ENCODE assay signal across 9 cellular contexts in genomic region chr13:99657848-99658265, GRCh38. TPM values are rescaled to one million over a fixed set of nuclear protein-coding genes. Genes with fewer than 3 reads are reported as not detected.
DNase-seq lines count a peak whose midpoint lies in the region; ATAC-seq, FAIRE-seq and TF ChIP-seq lines count a peak whose summit lies in the region.
"Had no signal": no experiment of that assay in that cellular context is flagged by ENCODE, and none has a peak within 500 bp of the region (broad histone marks: within the 10 kb centered on the region; RNA-seq: fewer than 3 reads in every experiment).

No MANE protein-coding gene starts in this region.

- no peaks in the 10 kb centered on the region for H3K9me3 ChIP-seq in BLaER1

- TF ChIP-seq CTCF in bronchial epithelial cell (IDR thresholded peaks at IDR 0.05; ENCODE audit: insufficient read depth, low read length, severe bottlenecking): no peak

- H3K4me1 ChIP-seq in BLaER1: peaks cover 26% of the 10 kb centered on the region

- H3K27ac Mint-ChIP-seq in stimulated activated effector memory CD8-positive, alpha-beta T cell treated with anti-CD3 and anti-CD28 coated beads, Interleukin-12 subunit alpha, Interleukin-12 subunit beta, amount 100 ng/mL, for 72 hours: no peak overlapping the region

- DNase-seq in SKM-1 (lab: John Stamatoyannopoulos, UW; ENCODE audit: unreplicated experiment) (peak; percentile 24), bronchial epithelial cell (ENCODE audit: low read depth) (no peak), left colon (peak; percentile 23 to 35), NCI-H1105 treated with DMSO at 0.1 percent for 48 hours (lab: John Stamatoyannopoulos, UW) (no peak)
- no peak for DNase-seq in stimulated activated effector memory CD8-positive, alpha-beta T cell treated with anti-CD3 and anti-CD28 coated beads, Interleukin-12 subunit alpha, Interleukin-12 subunit beta, amount 100 ng/mL, for 72 hours (ENCODE audit: low spot score in 2 of 2)

- no peak for FAIRE-seq in bronchial epithelial cell (lab: Jason Lieb, UNC)
- FAIRE-seq: islet of Langerhans had no signal

- H3K36me3 ChIP-seq in BLaER1: no peaks in the 10 kb centered on the region
- H3K36me3 ChIP-seq in bronchial epithelial cell (ENCODE audit: control insufficient read depth, insufficient read depth, low read length): no peaks in the 10 kb centered on the region

- no peaks in the 10 kb centered on the region for H3K36me3 Mint-ChIP-seq in stimulated activated effector memory CD8-positive, alpha-beta T cell treated with anti-CD3 and anti-CD28 coated beads, Interleukin-12 subunit alpha, Interleukin-12 subunit beta, amount 100 ng/mL, for 72 hours

- peaks cover 6% of the 10 kb centered on the region; the same call in 1 of the 2 replicates for H4K20me1 ChIP-seq in BLaER1

- H3K9ac ChIP-seq in BLaER1: peak overlapping the region; percentile 74

- peak overlapping the region; percentile 67 for H3K4me3 Mint-ChIP-seq in stimulated activated effector memory CD8-positive, alpha-beta T cell treated with anti-CD3 and anti-CD28 coated beads, Interleukin-12 subunit alpha, Interleukin-12 subunit beta, amount 100 ng/mL, for 72 hours

- intact Hi-C loops in left colon (cut with DNase I, micrococcal nuclease): loop anchor here in 1 of 2 donors (5.0 kb wide), 1 partner anchor 859 kb away; no protein-coding TSS in a partner anchor

- no peaks in the 10 kb centered on the region for H3K9me3 Mint-ChIP-seq in stimulated activated effector memory CD8-positive, alpha-beta T cell treated with anti-CD3 and anti-CD28 coated beads, Interleukin-12 subunit alpha, Interleukin-12 subunit beta, amount 100 ng/mL, for 72 hours

- H3K27me3 ChIP-seq in BLaER1 (peaks cover 22% of the 10 kb centered on the region), bronchial epithelial cell (ENCODE audit: control insufficient read depth, insufficient read depth, low read length) (peaks cover under 1% of the 10 kb centered on the region)

- H3K4me2 ChIP-seq in BLaER1: peak overlapping the region; percentile 97

- peak overlapping the region; percentile 73 for H3K27ac ChIP-seq in BLaER1

- peaks cover 29% of the 10 kb centered on the region for H3K4me1 Mint-ChIP-seq in stimulated activated effector memory CD8-positive, alpha-beta T cell treated with anti-CD3 and anti-CD28 coated beads, Interleukin-12 subunit alpha, Interleukin-12 subunit beta, amount 100 ng/mL, for 72 hours

- H3K4me3 ChIP-seq in BLaER1: peak overlapping the region; percentile 66
- H3K4me3 ChIP-seq in bronchial epithelial cell (ENCODE audit: low read depth, low read length): peak overlapping the region; percentile 28

- ATAC-seq in GM21717 (IDR thresholded peaks at IDR 0.05; ENCODE audit: unreplicated experiment) (peak; percentile 15), left colon (no peak), esophagus mucosa (no peak)
- ATAC-seq in stimulated activated effector memory CD8-positive, alpha-beta T cell treated with anti-CD3 and anti-CD28 coated beads, Interleukin-12 subunit alpha, Interleukin-12 subunit beta, amount 100 ng/mL, for 72 hours: peak; percentile 29

RNA-seq across cellular contexts. Expression of gene CLYBL, which starts 51.4 kb away (rescaled TPM):
- total RNA-seq in bronchial epithelial cell (1.8 and 3.2 TPM in 2 replicates), left colon (10 to 100 TPM; 28.8 to 30.3 TPM), esophagus mucosa (10.7 TPM)

Comparison
In these comparisons a context has a peak if more than half of its experiments do, and no peak if none do; other contexts are left out.
1. ATAC-seq: peak in GM21717 (single experiment) and stimulated activated effector memory CD8-positive, alpha-beta T cell treated with anti-CD3 and anti-CD28 coated beads, Interleukin-12 subunit alpha, Interleukin-12 subunit beta, amount 100 ng/mL, for 72 hours (single experiment); none in left colon (single experiment) and esophagus mucosa (single experiment).
2. DNase-seq: peak in SKM-1 (single experiment) and left colon (2 of 2); none in bronchial epithelial cell (single experiment), stimulated activated effector memory CD8-positive, alpha-beta T cell treated with anti-CD3 and anti-CD28 coated beads, Interleukin-12 subunit alpha, Interleukin-12 subunit beta, amount 100 ng/mL, for 72 hours (0 of 2) and NCI-H1105 treated with DMSO at 0.1 percent for 48 hours (single experiment).